ENCODE assay signal across 9 cellular contexts in genomic region chr1:222813866-222814535, GRCh38. TPM values are rescaled to one million over a fixed set of nuclear protein-coding genes. Genes with fewer than 3 reads are reported as not detected.
DNase-seq lines count a peak whose midpoint lies in the region; ATAC-seq and TF ChIP-seq lines count a peak whose summit lies in the region.
"Had no signal": no experiment of that assay in that cellular context is flagged by ENCODE, and none has a peak within 500 bp of the region (broad histone marks: within the 10 kb centered on the region; RNA-seq: fewer than 3 reads in every experiment).

No MANE protein-coding gene starts in this region.

- H3K9me3 ChIP-seq in iPS-15b (ENCODE audit: control insufficient read depth, insufficient read depth, low read length) = no peaks in the 10 kb centered on the region

- H3K36me3 ChIP-seq in iPS-15b (ENCODE audit: control insufficient read depth, insufficient read depth, low read length) = no peaks in the 10 kb centered on the region

- H3K4me1 ChIP-seq in iPS-15b (ENCODE audit: control insufficient read depth, insufficient read depth, low read length) = peaks cover 11% of the 10 kb centered on the region

- H3K4me1 Mint-ChIP-seq in activated B cell treated with CpG ODN at 0.5 μM for 24 hours = peaks cover 41% of the 10 kb centered on the region
- peaks cover 37% of the 10 kb centered on the region for H3K4me1 Mint-ChIP-seq in stimulated activated naive CD8-positive, alpha-beta T cell treated with anti-CD3 and anti-CD28 coated beads, Interleukin-15, amount 100 ng/mL, for 72 hours

- peaks cover 4% of the 10 kb centered on the region for H3K27me3 Mint-ChIP-seq in activated B cell treated with CpG ODN at 0.5 μM for 24 hours
- H3K27me3 Mint-ChIP-seq in stimulated activated naive CD8-positive, alpha-beta T cell treated with anti-CD3 and anti-CD28 coated beads, Interleukin-15, amount 100 ng/mL, for 72 hours = no peaks in the 10 kb centered on the region

- peaks cover 17% of the 10 kb centered on the region for H3K27me3 ChIP-seq in iPS-15b (ENCODE audit: control insufficient read depth, insufficient read depth, low read length)

- TF ChIP-seq CTCF in activated B cell treated with CpG ODN at 0.5 μM for 24 hours (IDR thresholded peaks at IDR 0.05) = no peak

- peak overlapping the region; percentile 64 for H3K4me3 ChIP-seq in iPS-15b (ENCODE audit: low read depth, low read length)

- DNase-seq in NCI-H510A treated with DMSO at 0.1 percent for 48 hours (lab: John Stamatoyannopoulos, UW) = peak; percentile 37
- DNase-seq in NCI-H510A (lab: John Stamatoyannopoulos, UW) = no peak
- DNase-seq in activated B cell treated with CpG ODN at 0.5 μM for 24 hours = no peak
- DNase-seq in stimulated activated naive CD8-positive, alpha-beta T cell treated with anti-CD3 and anti-CD28 coated beads, Interleukin-15, amount 100 ng/mL, for 72 hours = no peak
- DNase-seq in stimulated activated CD4-positive, alpha-beta T cell treated with anti-CD3 and anti-CD28 coated beads, Interleukin-4, amount 100 ng/mL, for 1 hour = no peak
- DNase-seq: SIG-M5 had no signal

- intact Hi-C loops in activated B cell treated with CpG ODN at 0.5 μM for 24 hours (cut with micrococcal nuclease) = loop anchor here (1.0 to 10.0 kb wide), 6 partner anchors 16 to 1181 kb away; no protein-coding TSS in a partner anchor

- H3K4me3 Mint-ChIP-seq in activated B cell treated with CpG ODN at 0.5 μM for 24 hours = peak overlapping the region; percentile 95
- H3K4me3 Mint-ChIP-seq in stimulated activated naive CD8-positive, alpha-beta T cell treated with anti-CD3 and anti-CD28 coated beads, Interleukin-15, amount 100 ng/mL, for 72 hours = peak overlapping the region; percentile 94 to 97

- H3K9me3 Mint-ChIP-seq in activated B cell treated with CpG ODN at 0.5 μM for 24 hours = no peaks in the 10 kb centered on the region
- H3K9me3 Mint-ChIP-seq in stimulated activated naive CD8-positive, alpha-beta T cell treated with anti-CD3 and anti-CD28 coated beads, Interleukin-15, amount 100 ng/mL, for 72 hours = peaks cover 0 to 5% of the 10 kb centered on the region in 2 donors

- POLR2A ChIA-PET in activated B cell treated with CpG ODN at 0.5 μM for 24 hours (lab: Charles Lee) = interaction anchor here (0.7 to 1.2 kb wide), 3 partner anchors 15 to 101 kb away, joined by 3 to 7 read pairs (median 4); no protein-coding TSS in a partner anchor

- H3K36me3 Mint-ChIP-seq in activated B cell treated with CpG ODN at 0.5 μM for 24 hours (ENCODE audit: low read depth) = peaks cover 6% of the 10 kb centered on the region

- peak overlapping the region; percentile 95 for H3K27ac Mint-ChIP-seq in activated B cell treated with CpG ODN at 0.5 μM for 24 hours
- peak overlapping the region in 1 of 2 donors; percentile 35 for H3K27ac Mint-ChIP-seq in stimulated activated naive CD8-positive, alpha-beta T cell treated with anti-CD3 and anti-CD28 coated beads, Interleukin-15, amount 100 ng/mL, for 72 hours

- ATAC-seq in activated B cell treated with CpG ODN at 0.5 μM for 24 hours (ENCODE audit: low read depth) (no peak), HG03025 (IDR thresholded peaks at IDR 0.05; ENCODE audit: low FRiP score, unreplicated experiment) (no peak), HG02938 (IDR thresholded peaks at IDR 0.05; ENCODE audit: unreplicated experiment) (no peak)
- ATAC-seq in stimulated activated naive CD8-positive, alpha-beta T cell treated with anti-CD3 and anti-CD28 coated beads, Interleukin-15, amount 100 ng/mL, for 72 hours = peak; percentile 9

- H3K9ac ChIP-seq in iPS-15b (ENCODE audit: low read depth, low read length) = peak overlapping the region; percentile 19

- CTCF ChIA-PET in activated B cell treated with CpG ODN at 0.5 μM for 24 hours (lab: Charles Lee) = interaction anchor here (1.1 kb wide), 2 partner anchors 75 to 276 kb away, joined by 3 to 4 read pairs; no protein-coding TSS in a partner anchor

RNA-seq across cellular contexts. Expression of gene DISP1, which starts 0.8 kb away (rescaled TPM):
- 4.5 and 5.1 TPM in 2 replicates for total RNA-seq in activated B cell treated with CpG ODN at 0.5 μM for 24 hours
